In genomic region chr16:2857451-2858244, GRCh38 we compare ENCODE assay signal across 10 cellular contexts.
DNase-seq lines count a peak whose midpoint lies in the region; ATAC-seq and TF ChIP-seq lines count a peak whose summit lies in the region.
"Had no signal": no experiment of that assay in that cellular context is flagged by ENCODE, and none has a peak within 500 bp of the region (broad histone marks: within the 10 kb centered on the region; RNA-seq: fewer than 3 reads in every experiment).

Gene PRSS22 (minus strand): TSS chr16:2858170. CDS start chr16:2858104, 66 bp downstream.

- peak within 1 kb of the TSS; percentile 73 for H3K4me3 Mint-ChIP-seq in central memory CD8-positive, alpha-beta T cell

- no peaks in the 10 kb centered on the region for H4K20me1 ChIP-seq in KMS-11 (ENCODE audit: insufficient read depth)

- H3K36me3 ChIP-seq in KMS-11 (ENCODE audit: insufficient read depth) = no peaks in the 10 kb centered on the region
- no peaks in the 10 kb centered on the region for H3K36me3 ChIP-seq in mucosa of stomach (ENCODE audit: control insufficient read depth, insufficient read depth, low read length)

- H3K36me3 Mint-ChIP-seq in central memory CD8-positive, alpha-beta T cell (ENCODE audit: insufficient read depth) = peaks cover 4% of the 10 kb centered on the region

- H3K79me2 ChIP-seq in KMS-11 (ENCODE audit: insufficient read depth, low read depth) = no peaks in the 10 kb centered on the region

- H2AFZ ChIP-seq in KMS-11 (ENCODE audit: low read depth) = peak within 1 kb of the TSS; percentile 52; the same call in 1 of the 2 replicates

- peaks cover 6% of the 10 kb centered on the region for H3K4me1 Mint-ChIP-seq in central memory CD8-positive, alpha-beta T cell

- H3K27me3 ChIP-seq in KMS-11 (ENCODE audit: insufficient read depth, low read depth) (peaks cover 77% of the 10 kb centered on the region), mucosa of stomach (ENCODE audit: control insufficient read depth, insufficient read depth, low read length) (peaks cover 11% of the 10 kb centered on the region)

- H3K4me3 ChIP-seq in KMS-11 (IDR thresholded peaks at IDR 0.05; ENCODE audit: insufficient read depth, low read depth, low read length) (no peak within 1 kb of the TSS), mucosa of stomach (ENCODE audit: low read length) (peak within 1 kb of the TSS; percentile 46)

- peaks cover 21% of the 10 kb centered on the region for H3K27me3 Mint-ChIP-seq in central memory CD8-positive, alpha-beta T cell

- H3K9me3 Mint-ChIP-seq in central memory CD8-positive, alpha-beta T cell = no peaks in the 10 kb centered on the region

- DNase-seq in CD1c-positive myeloid dendritic cell (ENCODE audit: extremely low spot score) = peak; percentile 31
- DNase-seq in central memory CD8-positive, alpha-beta T cell (ENCODE audit: low spot score in 2 of 2) = no peak
- DNase-seq in GF-D8 (lab: John Stamatoyannopoulos, UW) = no peak
- no peak for DNase-seq in dedifferentiated amniotic fluid mesenchymal stem cell (ENCODE audit: extremely low spot score)
- DNase-seq in NCI-H1694 (lab: John Stamatoyannopoulos, UW) = no peak
- DNase-seq: activated effector memory CD4-positive, alpha-beta T cell treated with Interleukin-2 at 50 U/mL for 16 hours; NCI-H1092 had no signal

- H3K27ac ChIP-seq in KMS-11 = no peak within 1 kb of the TSS

- H3K9me3 ChIP-seq in mucosa of stomach (ENCODE audit: control insufficient read depth, low read length) = peaks cover 5% of the 10 kb centered on the region

- H3K4me1 ChIP-seq in KMS-11 (ENCODE audit: low read depth, poor library complexity, severe bottlenecking) (no peaks in the 10 kb centered on the region), mucosa of stomach (ENCODE audit: control insufficient read depth, insufficient read depth, low read length) (peaks cover 30% of the 10 kb centered on the region)

- H3K4me2 ChIP-seq in KMS-11 = peak within 1 kb of the TSS; percentile 13; the same call in 1 of the 2 replicates

- no peak within 1 kb of the TSS for H3K9ac ChIP-seq in KMS-11
- peak within 1 kb of the TSS; percentile 72 for H3K9ac ChIP-seq in mucosa of stomach (ENCODE audit: low read length)

- no peak for TF ChIP-seq CTCF in KMS-11 (conservative IDR thresholded peaks at IDR 0.05; ENCODE audit: low read depth, low read length)

- ATAC-seq in central memory CD8-positive, alpha-beta T cell (replicated peaks; ENCODE audit: extremely low read depth, poor library complexity, severe bottlenecking) = no peak
- no peak for ATAC-seq in HG02885 (IDR thresholded peaks at IDR 0.05; ENCODE audit: poor library complexity, unreplicated experiment)

- peak within 1 kb of the TSS; percentile 60 for H3K27ac Mint-ChIP-seq in central memory CD8-positive, alpha-beta T cell (ENCODE audit: low read depth)
